ENCODE assay signal across 1 cellular context in the genomic region with DNA sequence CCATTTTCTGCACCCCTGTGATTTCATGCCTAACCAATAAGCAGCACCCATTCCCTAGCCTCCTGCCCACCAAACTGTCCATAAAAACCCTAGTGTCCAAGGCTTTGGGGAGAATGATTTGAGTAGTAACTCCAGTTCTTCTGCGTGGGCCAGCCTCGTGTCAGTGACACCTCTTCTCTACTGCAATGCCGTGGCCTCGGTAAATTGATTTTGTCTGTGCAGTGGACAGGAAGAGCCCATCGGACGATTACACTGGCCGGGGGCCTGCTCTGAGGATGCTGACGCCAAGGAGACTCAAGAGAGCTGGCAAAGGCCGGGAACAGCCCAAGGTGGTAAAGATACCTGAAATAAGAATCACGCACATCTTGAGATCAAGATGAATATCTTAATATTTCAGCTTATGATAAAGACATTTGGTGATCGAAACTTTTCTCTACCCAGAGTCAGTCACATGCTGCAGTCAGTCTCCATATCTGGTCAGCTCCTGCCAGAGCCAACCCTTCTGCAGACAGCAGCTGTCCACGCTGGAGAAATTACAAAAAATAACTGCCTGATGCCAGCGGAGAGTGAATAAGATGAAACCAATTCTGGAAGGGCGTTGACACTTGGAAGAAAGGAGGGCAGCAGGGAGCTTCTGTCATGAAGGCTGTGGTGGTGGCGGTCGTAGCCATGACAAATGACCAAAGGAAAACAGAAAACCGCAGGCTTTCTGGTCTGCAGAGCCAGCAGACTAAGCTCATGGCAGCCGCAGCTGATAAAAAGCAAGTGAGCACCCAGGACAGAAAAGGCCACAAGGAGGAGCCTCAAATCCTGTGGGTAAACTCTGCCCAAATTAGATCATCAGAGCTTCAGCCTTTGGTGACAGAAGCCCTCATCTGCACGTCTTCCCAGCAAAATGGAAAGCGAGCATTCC.
A peak's percentile ranks its signal among the peaks of the same experiment; 100 is the strongest.
TF ChIP-seq lines count a peak whose summit lies in the region.

No MANE protein-coding gene starts in this region.

TF ChIP-seq in K562, 482 proteins besides CTCF, POLR2A, EP300 and RAD21 (continued from another document):
- TF ChIP-seq, protein P1, sequence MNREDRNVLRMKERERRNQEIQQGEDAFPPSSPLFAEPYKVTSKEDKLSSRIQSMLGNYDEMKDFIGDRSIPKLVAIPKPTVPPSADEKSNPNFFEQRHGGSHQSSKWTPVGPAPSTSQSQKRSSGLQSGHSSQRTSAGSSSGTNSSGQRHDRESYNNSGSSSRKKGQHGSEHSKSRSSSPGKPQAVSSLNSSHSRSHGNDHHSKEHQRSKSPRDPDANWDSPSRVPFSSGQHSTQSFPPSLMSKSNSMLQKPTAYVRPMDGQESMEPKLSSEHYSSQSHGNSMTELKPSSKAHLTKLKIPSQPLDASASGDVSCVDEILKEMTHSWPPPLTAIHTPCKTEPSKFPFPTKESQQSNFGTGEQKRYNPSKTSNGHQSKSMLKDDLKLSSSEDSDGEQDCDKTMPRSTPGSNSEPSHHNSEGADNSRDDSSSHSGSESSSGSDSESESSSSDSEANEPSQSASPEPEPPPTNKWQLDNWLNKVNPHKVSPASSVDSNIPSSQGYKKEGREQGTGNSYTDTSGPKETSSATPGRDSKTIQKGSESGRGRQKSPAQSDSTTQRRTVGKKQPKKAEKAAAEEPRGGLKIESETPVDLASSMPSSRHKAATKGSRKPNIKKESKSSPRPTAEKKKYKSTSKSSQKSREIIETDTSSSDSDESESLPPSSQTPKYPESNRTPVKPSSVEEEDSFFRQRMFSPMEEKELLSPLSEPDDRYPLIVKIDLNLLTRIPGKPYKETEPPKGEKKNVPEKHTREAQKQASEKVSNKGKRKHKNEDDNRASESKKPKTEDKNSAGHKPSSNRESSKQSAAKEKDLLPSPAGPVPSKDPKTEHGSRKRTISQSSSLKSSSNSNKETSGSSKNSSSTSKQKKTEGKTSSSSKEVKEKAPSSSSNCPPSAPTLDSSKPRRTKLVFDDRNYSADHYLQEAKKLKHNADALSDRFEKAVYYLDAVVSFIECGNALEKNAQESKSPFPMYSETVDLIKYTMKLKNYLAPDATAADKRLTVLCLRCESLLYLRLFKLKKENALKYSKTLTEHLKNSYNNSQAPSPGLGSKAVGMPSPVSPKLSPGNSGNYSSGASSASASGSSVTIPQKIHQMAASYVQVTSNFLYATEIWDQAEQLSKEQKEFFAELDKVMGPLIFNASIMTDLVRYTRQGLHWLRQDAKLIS (CRISPR knock-in tag; IDR thresholded peaks at IDR 0.05), result no peak
- TF ChIP-seq, protein P2, sequence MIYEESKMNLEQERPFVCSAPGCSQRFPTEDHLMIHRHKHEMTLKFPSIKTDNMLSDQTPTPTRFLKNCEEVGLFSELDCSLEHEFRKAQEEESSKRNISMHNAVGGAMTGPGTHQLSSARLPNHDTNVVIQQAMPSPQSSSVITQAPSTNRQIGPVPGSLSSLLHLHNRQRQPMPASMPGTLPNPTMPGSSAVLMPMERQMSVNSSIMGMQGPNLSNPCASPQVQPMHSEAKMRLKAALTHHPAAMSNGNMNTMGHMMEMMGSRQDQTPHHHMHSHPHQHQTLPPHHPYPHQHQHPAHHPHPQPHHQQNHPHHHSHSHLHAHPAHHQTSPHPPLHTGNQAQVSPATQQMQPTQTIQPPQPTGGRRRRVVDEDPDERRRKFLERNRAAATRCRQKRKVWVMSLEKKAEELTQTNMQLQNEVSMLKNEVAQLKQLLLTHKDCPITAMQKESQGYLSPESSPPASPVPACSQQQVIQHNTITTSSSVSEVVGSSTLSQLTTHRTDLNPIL (CRISPR knock-in tag; IDR thresholded peaks at IDR 0.05), result no peak
- TF ChIP-seq KLF1 (tag; IDR thresholded peaks at IDR 0.05) (no peak), MYC (IDR thresholded peaks at IDR 0.05; ENCODE audit: low read depth, low read length) (0 out of 2 replicates have a peak, but pooled peaks have one; percentile 38), MYC (CRISPR knock-in tag; IDR thresholded peaks at IDR 0.05; ENCODE audit: borderline replicate concordance, low read depth) (no peak)
- TF ChIP-seq, protein P3, sequence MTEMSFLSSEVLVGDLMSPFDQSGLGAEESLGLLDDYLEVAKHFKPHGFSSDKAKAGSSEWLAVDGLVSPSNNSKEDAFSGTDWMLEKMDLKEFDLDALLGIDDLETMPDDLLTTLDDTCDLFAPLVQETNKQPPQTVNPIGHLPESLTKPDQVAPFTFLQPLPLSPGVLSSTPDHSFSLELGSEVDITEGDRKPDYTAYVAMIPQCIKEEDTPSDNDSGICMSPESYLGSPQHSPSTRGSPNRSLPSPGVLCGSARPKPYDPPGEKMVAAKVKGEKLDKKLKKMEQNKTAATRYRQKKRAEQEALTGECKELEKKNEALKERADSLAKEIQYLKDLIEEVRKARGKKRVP (CRISPR knock-in tag; IDR thresholded peaks at IDR 0.05), result 0 out of 2 replicates have a peak, but pooled peaks have one; percentile 5
